1 cellular context compared by ENCODE assay signal in the genomic region with DNA sequence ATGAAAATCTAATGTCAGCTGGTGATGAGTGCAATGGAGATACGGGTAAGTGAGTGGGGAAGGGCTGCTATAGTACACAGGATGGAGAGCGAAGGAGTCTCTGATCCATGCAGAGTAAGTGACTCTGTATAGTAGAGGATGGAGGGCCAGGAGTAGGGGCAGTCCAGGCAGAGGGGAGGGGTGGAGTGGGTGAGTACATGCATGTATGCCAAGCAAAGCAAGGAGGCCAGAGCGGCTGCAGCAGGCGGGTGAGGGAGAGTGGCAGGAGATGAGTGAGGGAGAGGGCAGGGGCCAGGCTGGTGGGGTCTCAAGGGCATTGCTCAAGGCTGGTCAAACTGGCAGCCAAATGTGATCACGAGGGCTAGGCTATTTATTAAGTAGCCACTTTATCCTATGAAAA.
TF ChIP-seq lines count a peak whose summit lies in the region.

No MANE protein-coding gene starts in this region.

TF ChIP-seq in GM23338, 12 proteins besides CTCF, POLR2A, EP300 and RAD21 (continued from another document):
- TF ChIP-seq, protein P1, sequence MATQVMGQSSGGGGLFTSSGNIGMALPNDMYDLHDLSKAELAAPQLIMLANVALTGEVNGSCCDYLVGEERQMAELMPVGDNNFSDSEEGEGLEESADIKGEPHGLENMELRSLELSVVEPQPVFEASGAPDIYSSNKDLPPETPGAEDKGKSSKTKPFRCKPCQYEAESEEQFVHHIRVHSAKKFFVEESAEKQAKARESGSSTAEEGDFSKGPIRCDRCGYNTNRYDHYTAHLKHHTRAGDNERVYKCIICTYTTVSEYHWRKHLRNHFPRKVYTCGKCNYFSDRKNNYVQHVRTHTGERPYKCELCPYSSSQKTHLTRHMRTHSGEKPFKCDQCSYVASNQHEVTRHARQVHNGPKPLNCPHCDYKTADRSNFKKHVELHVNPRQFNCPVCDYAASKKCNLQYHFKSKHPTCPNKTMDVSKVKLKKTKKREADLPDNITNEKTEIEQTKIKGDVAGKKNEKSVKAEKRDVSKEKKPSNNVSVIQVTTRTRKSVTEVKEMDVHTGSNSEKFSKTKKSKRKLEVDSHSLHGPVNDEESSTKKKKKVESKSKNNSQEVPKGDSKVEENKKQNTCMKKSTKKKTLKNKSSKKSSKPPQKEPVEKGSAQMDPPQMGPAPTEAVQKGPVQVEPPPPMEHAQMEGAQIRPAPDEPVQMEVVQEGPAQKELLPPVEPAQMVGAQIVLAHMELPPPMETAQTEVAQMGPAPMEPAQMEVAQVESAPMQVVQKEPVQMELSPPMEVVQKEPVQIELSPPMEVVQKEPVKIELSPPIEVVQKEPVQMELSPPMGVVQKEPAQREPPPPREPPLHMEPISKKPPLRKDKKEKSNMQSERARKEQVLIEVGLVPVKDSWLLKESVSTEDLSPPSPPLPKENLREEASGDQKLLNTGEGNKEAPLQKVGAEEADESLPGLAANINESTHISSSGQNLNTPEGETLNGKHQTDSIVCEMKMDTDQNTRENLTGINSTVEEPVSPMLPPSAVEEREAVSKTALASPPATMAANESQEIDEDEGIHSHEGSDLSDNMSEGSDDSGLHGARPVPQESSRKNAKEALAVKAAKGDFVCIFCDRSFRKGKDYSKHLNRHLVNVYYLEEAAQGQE (IDR thresholded peaks at IDR 0.05; ENCODE audit: unreplicated experiment), result no peak
- no peak for TF ChIP-seq CREB1 (CRISPR knock-in tag; IDR thresholded peaks at IDR 0.05; ENCODE audit: low read depth)
- no peak for TF ChIP-seq NANOG (IDR thresholded peaks at IDR 0.05; ENCODE audit: borderline replicate concordance)
- no peak for TF ChIP-seq ZNF114 (CRISPR knock-in tag; IDR thresholded peaks at IDR 0.05)
- TF ChIP-seq, protein P2, sequence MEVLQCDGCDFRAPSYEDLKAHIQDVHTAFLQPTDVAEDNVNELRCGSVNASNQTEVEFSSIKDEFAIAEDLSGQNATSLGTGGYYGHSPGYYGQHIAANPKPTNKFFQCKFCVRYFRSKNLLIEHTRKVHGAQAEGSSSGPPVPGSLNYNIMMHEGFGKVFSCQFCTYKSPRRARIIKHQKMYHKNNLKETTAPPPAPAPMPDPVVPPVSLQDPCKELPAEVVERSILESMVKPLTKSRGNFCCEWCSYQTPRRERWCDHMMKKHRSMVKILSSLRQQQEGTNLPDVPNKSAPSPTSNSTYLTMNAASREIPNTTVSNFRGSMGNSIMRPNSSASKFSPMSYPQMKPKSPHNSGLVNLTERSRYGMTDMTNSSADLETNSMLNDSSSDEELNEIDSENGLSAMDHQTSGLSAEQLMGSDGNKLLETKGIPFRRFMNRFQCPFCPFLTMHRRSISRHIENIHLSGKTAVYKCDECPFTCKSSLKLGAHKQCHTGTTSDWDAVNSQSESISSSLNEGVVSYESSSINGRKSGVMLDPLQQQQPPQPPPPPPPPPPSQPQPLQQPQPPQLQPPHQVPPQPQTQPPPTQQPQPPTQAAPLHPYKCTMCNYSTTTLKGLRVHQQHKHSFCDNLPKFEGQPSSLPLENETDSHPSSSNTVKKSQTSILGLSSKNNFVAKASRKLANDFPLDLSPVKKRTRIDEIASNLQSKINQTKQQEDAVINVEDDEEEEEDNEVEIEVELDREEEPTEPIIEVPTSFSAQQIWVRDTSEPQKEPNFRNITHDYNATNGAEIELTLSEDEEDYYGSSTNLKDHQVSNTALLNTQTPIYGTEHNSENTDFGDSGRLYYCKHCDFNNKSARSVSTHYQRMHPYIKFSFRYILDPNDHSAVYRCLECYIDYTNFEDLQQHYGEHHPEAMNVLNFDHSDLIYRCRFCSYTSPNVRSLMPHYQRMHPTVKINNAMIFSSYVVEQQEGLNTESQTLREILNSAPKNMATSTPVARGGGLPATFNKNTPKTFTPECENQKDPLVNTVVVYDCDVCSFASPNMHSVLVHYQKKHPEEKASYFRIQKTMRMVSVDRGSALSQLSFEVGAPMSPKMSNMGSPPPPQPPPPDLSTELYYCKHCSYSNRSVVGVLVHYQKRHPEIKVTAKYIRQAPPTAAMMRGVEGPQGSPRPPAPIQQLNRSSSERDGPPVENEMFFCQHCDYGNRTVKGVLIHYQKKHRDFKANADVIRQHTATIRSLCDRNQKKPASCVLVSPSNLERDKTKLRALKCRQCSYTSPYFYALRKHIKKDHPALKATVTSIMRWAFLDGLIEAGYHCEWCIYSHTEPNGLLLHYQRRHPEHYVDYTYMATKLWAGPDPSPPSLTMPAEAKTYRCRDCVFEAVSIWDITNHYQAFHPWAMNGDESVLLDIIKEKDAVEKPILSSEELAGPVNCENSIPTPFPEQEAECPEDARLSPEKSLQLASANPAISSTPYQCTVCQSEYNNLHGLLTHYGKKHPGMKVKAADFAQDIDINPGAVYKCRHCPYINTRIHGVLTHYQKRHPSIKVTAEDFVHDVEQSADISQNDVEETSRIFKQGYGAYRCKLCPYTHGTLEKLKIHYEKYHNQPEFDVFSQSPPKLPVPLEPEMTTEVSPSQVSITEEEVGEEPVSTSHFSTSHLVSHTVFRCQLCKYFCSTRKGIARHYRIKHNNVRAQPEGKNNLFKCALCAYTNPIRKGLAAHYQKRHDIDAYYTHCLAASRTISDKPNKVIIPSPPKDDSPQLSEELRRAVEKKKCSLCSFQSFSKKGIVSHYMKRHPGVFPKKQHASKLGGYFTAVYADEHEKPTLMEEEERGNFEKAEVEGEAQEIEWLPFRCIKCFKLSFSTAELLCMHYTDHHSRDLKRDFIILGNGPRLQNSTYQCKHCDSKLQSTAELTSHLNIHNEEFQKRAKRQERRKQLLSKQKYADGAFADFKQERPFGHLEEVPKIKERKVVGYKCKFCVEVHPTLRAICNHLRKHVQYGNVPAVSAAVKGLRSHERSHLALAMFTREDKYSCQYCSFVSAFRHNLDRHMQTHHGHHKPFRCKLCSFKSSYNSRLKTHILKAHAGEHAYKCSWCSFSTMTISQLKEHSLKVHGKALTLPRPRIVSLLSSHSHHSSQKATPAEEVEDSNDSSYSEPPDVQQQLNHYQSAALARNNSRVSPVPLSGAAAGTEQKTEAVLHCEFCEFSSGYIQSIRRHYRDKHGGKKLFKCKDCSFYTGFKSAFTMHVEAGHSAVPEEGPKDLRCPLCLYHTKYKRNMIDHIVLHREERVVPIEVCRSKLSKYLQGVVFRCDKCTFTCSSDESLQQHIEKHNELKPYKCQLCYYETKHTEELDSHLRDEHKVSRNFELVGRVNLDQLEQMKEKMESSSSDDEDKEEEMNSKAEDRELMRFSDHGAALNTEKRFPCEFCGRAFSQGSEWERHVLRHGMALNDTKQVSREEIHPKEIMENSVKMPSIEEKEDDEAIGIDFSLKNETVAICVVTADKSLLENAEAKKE (CRISPR knock-in tag; IDR thresholded peaks at IDR 0.05), result no peak
- no peak for TF ChIP-seq POLR2AphosphoS5 (IDR thresholded peaks at IDR 0.05; ENCODE audit: low read depth)
